ENCODE assay signal across 11 cellular contexts in the genomic region with DNA sequence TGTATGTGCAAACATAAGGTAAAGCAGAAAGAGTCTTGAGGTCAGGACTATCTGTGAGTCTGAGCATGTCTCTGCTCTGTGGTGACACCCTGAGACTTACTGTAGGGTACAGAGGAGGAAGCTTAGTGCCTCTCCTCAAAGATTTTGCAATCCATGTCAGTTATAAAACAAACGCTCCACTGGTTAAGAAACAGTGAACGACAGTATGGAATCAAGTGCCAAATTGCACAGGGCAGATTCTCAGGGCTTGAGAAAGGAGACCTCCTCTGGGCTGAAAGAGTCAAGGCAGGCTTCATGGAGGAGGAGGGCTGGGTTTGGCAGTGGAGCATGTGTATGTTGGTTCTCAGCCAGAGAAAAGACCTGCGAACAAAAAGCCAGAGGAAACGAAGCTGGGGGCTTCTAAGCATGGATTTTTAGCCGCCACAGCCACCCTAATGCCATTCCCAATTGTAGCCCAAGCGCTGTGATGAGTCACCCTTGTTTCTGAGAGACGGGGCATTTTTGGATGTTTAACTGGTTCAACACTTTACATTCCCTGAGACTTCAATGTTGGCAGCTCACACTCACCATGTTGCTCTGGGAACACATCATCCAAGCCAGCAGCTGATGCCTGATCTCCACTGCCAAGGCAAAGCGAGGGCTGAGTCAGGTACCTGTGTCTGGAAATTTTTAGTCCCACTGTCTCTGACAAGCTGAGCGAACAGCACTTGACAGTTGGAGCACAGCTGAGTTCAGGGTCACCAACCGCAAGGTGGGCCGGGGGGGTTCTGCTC.
DNase-seq lines count a peak whose midpoint lies in the region; ATAC-seq lines count a peak whose summit lies in the region.
"Had no signal": no experiment of that assay in that cellular context is flagged by ENCODE, and none has a peak within 500 bp of the region (broad histone marks: within the 10 kb centered on the region; RNA-seq: fewer than 3 reads in every experiment).

No MANE protein-coding gene starts in this region.

- no peak overlapping the region for H3K4me3 ChIP-seq in BLaER1 treated with 17β-estradiol and CSF1 and Interleukin-3, amounts not matched to agents 10 nM and 100 nM

- peak overlapping the region in 6 of 11 experiments; percentile 4 to 50 (median 24); a peak in 9 of 22 replicates for H3K4me2 ChIP-seq in BLaER1 treated with 17β-estradiol and CSF1 and Interleukin-3, amounts not matched to agents 10 nM and 100 nM

- no peaks in the 10 kb centered on the region for H3K36me3 ChIP-seq in BLaER1 treated with 17β-estradiol and CSF1 and Interleukin-3, amounts not matched to agents 10 nM and 100 nM

- no peaks in the 10 kb centered on the region for H3K9me3 ChIP-seq in BLaER1 treated with 17β-estradiol and CSF1 and Interleukin-3, amounts not matched to agents 10 nM and 100 nM (replicated peaks in 1 of 11)

- H3K9ac ChIP-seq in BLaER1 treated with 17β-estradiol and CSF1 and Interleukin-3, amounts not matched to agents 10 nM and 100 nM, result no peak overlapping the region

- peaks cover 0 to 8% (median 0%) of the 10 kb centered on the region in 11 experiments; a peak in 4 of 22 replicates for H4K20me1 ChIP-seq in BLaER1 treated with 17β-estradiol and CSF1 and Interleukin-3, amounts not matched to agents 10 nM and 100 nM

- H3K27ac ChIP-seq in BLaER1 treated with 17β-estradiol and CSF1 and Interleukin-3, amounts not matched to agents 10 nM and 100 nM, result no peak overlapping the region

- peaks cover 30 to 40% (median 35%) of the 10 kb centered on the region in 11 experiments for H3K27me3 ChIP-seq in BLaER1 treated with 17β-estradiol and CSF1 and Interleukin-3, amounts not matched to agents 10 nM and 100 nM

- DNase-seq in NOMO-1 (lab: John Stamatoyannopoulos, UW; ENCODE audit: unreplicated experiment in 2 of 2) (peak; percentile 91 to 99), cerebellar nuclear complex (lab: John Stamatoyannopoulos, UW) (peak; percentile 59 to 90), islet precursor cell (peak; percentile 61), NCI-H82 treated with DMSO at 0.1 percent for 48 hours (lab: John Stamatoyannopoulos, UW; ENCODE audit: unreplicated experiment) (no peak)
- DNase-seq: activated naive CD8-positive, alpha-beta T cell treated with anti-CD3 and anti-CD28 coated beads, Interleukin-2, amount 10 ng/mL, durations not matched to agents 7 days and 5 days; NCI-H774; stimulated activated naive CD8-positive, alpha-beta T cell treated with anti-CD3 and anti-CD28 coated beads, Interleukin-15, Interleukin-2, amounts not matched to agents 100 U/mL and 50 U/mL, for 24 hours had no signal

- peaks cover 16 to 42% (median 27%) of the 10 kb centered on the region in 10 experiments for H3K4me1 ChIP-seq in BLaER1 treated with 17β-estradiol and CSF1 and Interleukin-3, amounts not matched to agents 10 nM and 100 nM

- ATAC-seq in GM18907 (IDR thresholded peaks at IDR 0.05; ENCODE audit: unreplicated experiment), result no peak
- no peak for ATAC-seq in HG03280 (IDR thresholded peaks at IDR 0.05; ENCODE audit: unreplicated experiment)
- no peak for ATAC-seq in HG03469 (IDR thresholded peaks at IDR 0.05; ENCODE audit: unreplicated experiment)
- ATAC-seq: stimulated activated naive CD8-positive, alpha-beta T cell treated with anti-CD3 and anti-CD28 coated beads, Interleukin-15, Interleukin-2, amounts not matched to agents 100 U/mL and 50 U/mL, for 24 hours had no signal
